Comparison of ENCODE assay signal across 9 cellular contexts in the genomic region with DNA sequence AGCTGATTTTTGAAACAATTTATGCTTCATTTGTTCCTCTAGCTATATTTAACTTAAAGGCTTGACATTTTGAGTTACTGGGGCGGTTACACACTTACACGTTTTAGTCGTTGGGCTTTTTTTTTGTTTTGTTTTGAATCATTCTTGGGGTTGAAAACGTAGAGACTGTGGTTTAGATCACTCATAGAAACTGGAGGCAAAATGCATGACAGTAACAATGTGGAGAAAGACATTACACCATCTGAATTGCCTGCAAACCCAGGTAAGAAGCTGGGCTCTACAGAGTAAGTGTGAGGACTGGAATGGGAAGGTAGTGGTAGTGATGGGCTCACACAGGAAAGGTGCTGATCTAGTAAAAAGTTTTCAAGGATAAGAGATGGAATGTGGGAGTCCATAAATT. TPM values are rescaled to one million over a fixed set of nuclear protein-coding genes. Genes with fewer than 3 reads are reported as not detected.
DNase-seq lines count a peak whose midpoint lies in the region; ATAC-seq, FAIRE-seq and TF ChIP-seq lines count a peak whose summit lies in the region.
"Had no signal": no experiment of that assay in that cellular context is flagged by ENCODE, and none has a peak within 500 bp of the region (broad histone marks: within the 10 kb centered on the region; RNA-seq: fewer than 3 reads in every experiment).

A gene with protein sequence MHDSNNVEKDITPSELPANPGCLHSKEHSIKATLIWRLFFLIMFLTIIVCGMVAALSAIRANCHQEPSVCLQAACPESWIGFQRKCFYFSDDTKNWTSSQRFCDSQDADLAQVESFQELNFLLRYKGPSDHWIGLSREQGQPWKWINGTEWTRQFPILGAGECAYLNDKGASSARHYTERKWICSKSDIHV (plus strand): TSS at position 180 of the 400 bp plus-strand sequence. CDS start 22 bp downstream, at position 202.

- H3K4me1 Mint-ChIP-seq in activated naive CD8-positive, alpha-beta T cell treated with anti-CD3 and anti-CD28 coated beads for 36 hours: peaks cover 61% of the 10 kb centered on the region

- ATAC-seq in HG03439 (IDR thresholded peaks at IDR 0.05; ENCODE audit: unreplicated experiment): peak; percentile 34

- peak within 1 kb of the TSS; percentile 100 for H3K27ac Mint-ChIP-seq in activated naive CD8-positive, alpha-beta T cell treated with anti-CD3 and anti-CD28 coated beads for 36 hours

- no peak within 1 kb of the TSS for H3K4me2 ChIP-seq in Karpas-422 (ENCODE audit: low read depth, low read length, poor library complexity, severe bottlenecking)
- no peak within 1 kb of the TSS for H3K4me2 ChIP-seq in SK-N-SH

- no peaks in the 10 kb centered on the region for H3K79me2 ChIP-seq in ACC112 (ENCODE audit: control insufficient read depth, insufficient read depth, low read length, unreplicated experiment)
- H3K79me2 ChIP-seq in Karpas-422 (ENCODE audit: low read length): no peaks in the 10 kb centered on the region
- H3K79me2 ChIP-seq in SK-N-SH (ENCODE audit: insufficient read depth): no peaks in the 10 kb centered on the region

- H4K20me1 ChIP-seq in Karpas-422 (ENCODE audit: insufficient read depth, low read depth, low read length) (no peaks in the 10 kb centered on the region), SK-N-SH (ENCODE audit: insufficient read depth) (no peaks in the 10 kb centered on the region)

- no peak for DNase-seq in GM19239 (ENCODE audit: insufficient read length, low spot score)
- DNase-seq in activated naive CD8-positive, alpha-beta T cell treated with anti-CD3 and anti-CD28 coated beads for 36 hours: peak; percentile 59
- no peak for DNase-seq in mucosa of gallbladder (ENCODE audit: low spot score)
- no peak for DNase-seq in hippocampal formation (lab: John Stamatoyannopoulos, UW)
- DNase-seq in Karpas-422: no peak
- no peak for DNase-seq in SK-N-SH

- H3K4me3 ChIP-seq in ACC112 (ENCODE audit: low read depth, low read length) (no peak within 1 kb of the TSS), Karpas-422 (ENCODE audit: low read length) (no peak within 1 kb of the TSS), SK-N-SH (ENCODE audit: low read depth in 2 of 2, low read length in 1 of 2) (no peak within 1 kb of the TSS)
- H3K4me3 ChIP-seq: SJSA1 had no signal

- H3K4me1 ChIP-seq in ACC112 (ENCODE audit: control insufficient read depth, insufficient read depth, low read length, unreplicated experiment): peaks cover 32% of the 10 kb centered on the region
- H3K4me1 ChIP-seq in Karpas-422 (ENCODE audit: low read length): peaks cover 5% of the 10 kb centered on the region
- peaks cover 9 to 11% of the 10 kb centered on the region in 2 experiments; a peak in 3 of 4 replicates for H3K4me1 ChIP-seq in SK-N-SH (ENCODE audit: control insufficient read depth in 1 of 2, insufficient read depth in 2 of 2, low read depth in 1 of 2, low read length in 1 of 2)

- H3K9ac ChIP-seq in Karpas-422 (ENCODE audit: low read length) (no peak within 1 kb of the TSS), SK-N-SH (no peak within 1 kb of the TSS)

- H3K9me3 ChIP-seq in Karpas-422 (ENCODE audit: low read length) (no peaks in the 10 kb centered on the region), SK-N-SH (no peaks in the 10 kb centered on the region)
- H3K9me3 ChIP-seq: SJSA1 had no signal

- peaks cover 85% of the 10 kb centered on the region for H3K36me3 Mint-ChIP-seq in activated naive CD8-positive, alpha-beta T cell treated with anti-CD3 and anti-CD28 coated beads for 36 hours

- H3K27me3 Mint-ChIP-seq in activated naive CD8-positive, alpha-beta T cell treated with anti-CD3 and anti-CD28 coated beads for 36 hours: peaks cover 21% of the 10 kb centered on the region

- H3F3A ChIP-seq in SK-N-SH (replicated peaks; ENCODE audit: insufficient read depth): no peaks in the 10 kb centered on the region

- H3K27me3 ChIP-seq in ACC112 (ENCODE audit: insufficient read depth, low read length): no peaks in the 10 kb centered on the region
- no peaks in the 10 kb centered on the region for H3K27me3 ChIP-seq in Karpas-422 (ENCODE audit: low read length)
- no peaks in the 10 kb centered on the region for H3K27me3 ChIP-seq in SK-N-SH (ENCODE audit: insufficient read depth)

- WGBS in SK-N-SH (ENCODE audit: low lambda C conversion rate): 90% methylated on average over 4 of the region's 4 CpGs

- no peak for TF ChIP-seq EP300 in SK-N-SH (IDR thresholded peaks at IDR 0.05; ENCODE audit: borderline replicate concordance in 1 of 2, low read depth in 1 of 2, low read length in 1 of 2)

- H2AFZ ChIP-seq in ACC112 (ENCODE audit: low read length, unreplicated experiment) (no peak within 1 kb of the TSS), Karpas-422 (ENCODE audit: low read length) (no peak within 1 kb of the TSS), SK-N-SH (ENCODE audit: low read depth) (no peak within 1 kb of the TSS)

- peak within 1 kb of the TSS; percentile 62; the same call in 1 of the 2 replicates for H3K27ac ChIP-seq in ACC112 (ENCODE audit: low read depth, low read length)
- H3K27ac ChIP-seq in Karpas-422 (ENCODE audit: low read length): no peak within 1 kb of the TSS
- no peak within 1 kb of the TSS for H3K27ac ChIP-seq in SK-N-SH (ENCODE audit: low read depth in 2 of 2, low read length in 1 of 2)
- H3K27ac ChIP-seq: SJSA1 had no signal

- no peak for TF ChIP-seq RAD21 in SK-N-SH (IDR thresholded peaks at IDR 0.05; ENCODE audit: low read length)

- H3K9me2 ChIP-seq in Karpas-422 (replicated peaks; ENCODE audit: insufficient read depth, low read length): no peaks in the 10 kb centered on the region
- H3K9me2 ChIP-seq in SK-N-SH: no peaks in the 10 kb centered on the region

- POLR2A ChIA-PET in SK-N-SH (lab: Yijun Ruan, JAX): no interaction called here

- H3K36me3 ChIP-seq in ACC112 (ENCODE audit: insufficient read depth, low read length) (no peaks in the 10 kb centered on the region), Karpas-422 (ENCODE audit: insufficient read depth, low read length) (no peaks in the 10 kb centered on the region), SK-N-SH (replicated peaks in 1 of 2; ENCODE audit: control insufficient read depth in 1 of 2, insufficient read depth in 2 of 2, low read length in 1 of 2) (peaks cover 1 to 2% of the 10 kb centered on the region in 2 experiments)

- peak within 1 kb of the TSS; percentile 96 for H3K4me3 Mint-ChIP-seq in activated naive CD8-positive, alpha-beta T cell treated with anti-CD3 and anti-CD28 coated beads for 36 hours

- peaks cover 10% of the 10 kb centered on the region for H3K9me3 Mint-ChIP-seq in activated naive CD8-positive, alpha-beta T cell treated with anti-CD3 and anti-CD28 coated beads for 36 hours

- FAIRE-seq in GM19239 (lab: Jason Lieb, UNC): peak; percentile 99

- no peak for TF ChIP-seq CTCF in SK-N-SH (IDR thresholded peaks at IDR 0.05)

- CTCF ChIA-PET in SK-N-SH (lab: Yijun Ruan, JAX): interaction anchor here (0.6 to 1.4 kb wide), 4 partner anchors 9 to 262 kb away, joined by 3 to 4 read pairs (median 3); no protein-coding TSS in a partner anchor

TF ChIP-seq in SK-N-SH, 30 proteins besides CTCF, POLR2A, EP300 and RAD21:
- TF ChIP-seq CHD2 (IDR thresholded peaks at IDR 0.05; ENCODE audit: low read length, partially characterized antibody) (no peak), EZH2phosphoT487 (IDR thresholded peaks at IDR 0.05; ENCODE audit: borderline replicate concordance, low read depth) (no peak), POLR2AphosphoS5 (IDR thresholded peaks at IDR 0.05; ENCODE audit: low read depth, low read length) (no peak), TCF12 (IDR thresholded peaks at IDR 0.05) (no peak), TEAD4 (IDR thresholded peaks at IDR 0.05; ENCODE audit: borderline replicate concordance, insufficient read depth) (no peak)
- TF ChIP-seq, protein P1, sequence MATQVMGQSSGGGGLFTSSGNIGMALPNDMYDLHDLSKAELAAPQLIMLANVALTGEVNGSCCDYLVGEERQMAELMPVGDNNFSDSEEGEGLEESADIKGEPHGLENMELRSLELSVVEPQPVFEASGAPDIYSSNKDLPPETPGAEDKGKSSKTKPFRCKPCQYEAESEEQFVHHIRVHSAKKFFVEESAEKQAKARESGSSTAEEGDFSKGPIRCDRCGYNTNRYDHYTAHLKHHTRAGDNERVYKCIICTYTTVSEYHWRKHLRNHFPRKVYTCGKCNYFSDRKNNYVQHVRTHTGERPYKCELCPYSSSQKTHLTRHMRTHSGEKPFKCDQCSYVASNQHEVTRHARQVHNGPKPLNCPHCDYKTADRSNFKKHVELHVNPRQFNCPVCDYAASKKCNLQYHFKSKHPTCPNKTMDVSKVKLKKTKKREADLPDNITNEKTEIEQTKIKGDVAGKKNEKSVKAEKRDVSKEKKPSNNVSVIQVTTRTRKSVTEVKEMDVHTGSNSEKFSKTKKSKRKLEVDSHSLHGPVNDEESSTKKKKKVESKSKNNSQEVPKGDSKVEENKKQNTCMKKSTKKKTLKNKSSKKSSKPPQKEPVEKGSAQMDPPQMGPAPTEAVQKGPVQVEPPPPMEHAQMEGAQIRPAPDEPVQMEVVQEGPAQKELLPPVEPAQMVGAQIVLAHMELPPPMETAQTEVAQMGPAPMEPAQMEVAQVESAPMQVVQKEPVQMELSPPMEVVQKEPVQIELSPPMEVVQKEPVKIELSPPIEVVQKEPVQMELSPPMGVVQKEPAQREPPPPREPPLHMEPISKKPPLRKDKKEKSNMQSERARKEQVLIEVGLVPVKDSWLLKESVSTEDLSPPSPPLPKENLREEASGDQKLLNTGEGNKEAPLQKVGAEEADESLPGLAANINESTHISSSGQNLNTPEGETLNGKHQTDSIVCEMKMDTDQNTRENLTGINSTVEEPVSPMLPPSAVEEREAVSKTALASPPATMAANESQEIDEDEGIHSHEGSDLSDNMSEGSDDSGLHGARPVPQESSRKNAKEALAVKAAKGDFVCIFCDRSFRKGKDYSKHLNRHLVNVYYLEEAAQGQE (IDR thresholded peaks at IDR 0.05; ENCODE audit: low read depth, low read length): no peak
- TF ChIP-seq, protein P2, sequence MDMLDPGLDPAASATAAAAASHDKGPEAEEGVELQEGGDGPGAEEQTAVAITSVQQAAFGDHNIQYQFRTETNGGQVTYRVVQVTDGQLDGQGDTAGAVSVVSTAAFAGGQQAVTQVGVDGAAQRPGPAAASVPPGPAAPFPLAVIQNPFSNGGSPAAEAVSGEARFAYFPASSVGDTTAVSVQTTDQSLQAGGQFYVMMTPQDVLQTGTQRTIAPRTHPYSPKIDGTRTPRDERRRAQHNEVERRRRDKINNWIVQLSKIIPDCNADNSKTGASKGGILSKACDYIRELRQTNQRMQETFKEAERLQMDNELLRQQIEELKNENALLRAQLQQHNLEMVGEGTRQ (IDR thresholded peaks at IDR 0.05; ENCODE audit: borderline replicate concordance, low read depth, low read length): no peak

RNA-seq across cellular contexts. Expression of the gene that starts here (rescaled TPM):
- 100 to 1,000 TPM; 270 to 290 TPM for total RNA-seq in activated naive CD8-positive, alpha-beta T cell treated with anti-CD3 and anti-CD28 coated beads for 36 hours
- total RNA-seq in mucosa of gallbladder: 9.0 TPM
- 1.5 and 3.2 TPM in 2 replicates for total RNA-seq in Karpas-422 (2014; rRNA removed; shearing (Covaris generic); ENCODE audit: low replicate concordance)
- 0.81 and 1.5 TPM in 2 replicates for polyA plus RNA-seq in SK-N-SH (2012; rRNA removed)
- polyA plus RNA-seq in SK-N-SH (2012; cell fraction: cytosol; rRNA removed): 0.55 and 0.68 TPM in 2 replicates
- 4.2 and 7.1 TPM in 2 replicates for polyA plus RNA-seq in SK-N-SH (2012; cell fraction: nucleus; rRNA removed)

Comparison
In these comparisons a context has a peak if more than half of its experiments do, and no peak if none do; other contexts are left out.
1. RNA of the gene that starts here (total RNA-seq): 270 to 290 TPM in activated naive CD8-positive, alpha-beta T cell treated with anti-CD3 and anti-CD28 coated beads for 36 hours; 9.0 TPM in mucosa of gallbladder (single experiment) and 1.5 to 3.2 TPM in Karpas-422; every median in the first group is over 10 times any median in the second.